ENCODE assay signal across 7 cellular contexts in the genomic region with DNA sequence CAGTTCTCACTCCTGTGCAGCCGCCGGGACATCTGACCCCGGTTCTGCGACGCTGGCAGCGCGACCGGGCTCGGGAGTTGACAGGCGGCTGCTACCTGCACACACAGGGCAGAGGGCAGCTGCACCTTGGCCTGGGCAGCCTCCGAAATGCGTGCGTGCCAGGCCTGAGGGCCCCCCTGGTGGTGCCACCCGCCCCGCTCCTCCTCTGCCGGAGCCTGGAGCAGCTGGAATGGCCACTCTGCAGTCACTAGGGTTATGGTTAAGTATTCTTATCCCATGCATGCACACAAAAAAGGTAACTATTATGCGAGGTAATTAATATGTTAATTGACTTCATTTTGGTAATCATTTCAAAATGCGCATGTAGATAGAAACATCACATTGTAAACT. TPM values are rescaled to one million over a fixed set of nuclear protein-coding genes. Genes with fewer than 3 reads are reported as not detected.
"Had no signal": no experiment of that assay in that cellular context is flagged by ENCODE, and none has a peak within 500 bp of the region (broad histone marks: within the 10 kb centered on the region; RNA-seq: fewer than 3 reads in every experiment).

No MANE protein-coding gene starts in this region.

RNA-seq across cellular contexts. Expression of a gene that starts 41.1 kb away (rescaled TPM):
- total RNA-seq: HepG2, HT1080, IMR-90, OCI-LY7, PC-3, SK-MEL-5 had no signal
- polyA plus RNA-seq: HepG2, IMR-90, SK-N-SH had no signal
